ENCODE assay signal across 8 cellular contexts in the genomic region with DNA sequence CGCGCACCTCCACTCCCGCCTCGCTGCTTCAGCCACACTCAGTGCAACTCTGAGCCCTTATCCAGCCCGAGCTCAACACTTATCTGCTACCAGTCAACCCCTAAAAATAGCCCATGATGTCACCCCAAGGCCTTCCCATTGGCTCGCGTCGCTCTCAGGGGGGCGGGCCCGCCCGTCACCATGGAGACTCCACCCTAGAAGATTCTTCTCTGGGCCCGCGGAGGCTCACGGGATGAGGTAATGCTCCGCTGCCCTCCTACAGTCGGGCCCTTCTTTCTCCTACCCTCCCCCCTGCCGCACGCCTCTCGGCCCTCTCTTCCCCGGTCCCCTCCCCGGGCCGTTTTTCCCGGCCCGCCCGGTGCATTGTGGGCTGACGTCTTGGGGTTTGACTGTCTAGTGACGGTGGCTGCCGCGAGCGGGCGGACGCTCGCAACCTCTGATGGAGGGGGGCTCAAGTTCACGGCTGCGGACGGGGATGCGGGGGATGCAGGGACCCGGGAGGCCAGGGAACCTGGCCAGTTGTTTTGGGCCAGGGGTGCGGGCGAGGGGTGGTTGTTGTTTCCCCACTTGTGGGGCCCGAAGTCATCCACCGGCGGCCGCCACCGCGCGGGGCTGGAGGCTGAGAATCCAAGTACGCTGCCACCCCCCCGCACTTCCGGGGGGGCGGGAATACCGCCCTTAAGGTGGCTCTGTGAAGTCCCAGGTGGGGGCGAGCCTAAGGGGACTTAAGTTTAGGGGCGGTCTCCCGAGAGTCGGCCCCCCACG. TPM values are rescaled to one million over a fixed set of nuclear protein-coding genes. Genes with fewer than 3 reads are reported as not detected.
A peak's percentile ranks its signal among the peaks of the same experiment; 100 is the strongest.
DNase-seq lines count a peak whose midpoint lies in the region; ATAC-seq and TF ChIP-seq lines count a peak whose summit lies in the region.

Gene JUN (minus strand): TSS at position 55 of the 765 bp plus-strand sequence. CDS start 977 bp downstream, outside the sequence.

- H2AFZ ChIP-seq in smooth muscle cell (ENCODE audit: low read depth) = no peak within 1 kb of the TSS

- TF ChIP-seq POLR2A in GM18951 (IDR thresholded peaks at IDR 0.05; ENCODE audit: extremely low read depth, insufficient read depth, insufficient read length) = peak; percentile 100

- peak within 1 kb of the TSS; percentile 99 for H3K27ac Mint-ChIP-seq in activated B cell treated with CpG ODN at 0.5 μM for 24 hours

- POLR2A ChIA-PET in AG04450 (lab: Yijun Ruan, JAX) = interaction anchor here (0.6 to 2.4 kb wide), 42 partner anchors 11 to 975 kb away, joined by 3 to 17 read pairs (median 6); partner anchors contain the start of gene FGGY
- POLR2A ChIA-PET in activated B cell treated with CpG ODN at 0.5 μM for 24 hours (lab: Charles Lee) = interaction anchor here (0.5 to 5.8 kb wide), 55 partner anchors 11 to 975 kb away, joined by 3 to 74 read pairs (median 7); partner anchors contain the start of genes FGGY, MYSM1 and OMA1

- CTCF ChIA-PET in AG04450 (lab: Charles Lee) = interaction anchor here (1.0 to 1.1 kb wide), 2 partner anchors 15 to 915 kb away, joined by 3 read pairs; no protein-coding TSS in a partner anchor
- CTCF ChIA-PET in activated B cell treated with CpG ODN at 0.5 μM for 24 hours (lab: Charles Lee) = interaction anchor here (1.1 to 4.0 kb wide), 6 partner anchors 32 to 975 kb away, joined by 3 to 36 read pairs (median 6); no protein-coding TSS in a partner anchor

- peaks cover 52% of the 10 kb centered on the region for H3K36me3 Mint-ChIP-seq in activated B cell treated with CpG ODN at 0.5 μM for 24 hours (ENCODE audit: low read depth)

- H3K4me1 ChIP-seq in smooth muscle cell (ENCODE audit: low read depth) = peaks cover 6% of the 10 kb centered on the region

- peak within 1 kb of the TSS; percentile 99 for H3K27ac ChIP-seq in AG04450 (ENCODE audit: low read depth, low read length)
- H3K27ac ChIP-seq in caudate nucleus (ENCODE audit: low read depth, low read length) = peak within 1 kb of the TSS; percentile 99
- peak within 1 kb of the TSS; percentile 100 for H3K27ac ChIP-seq in smooth muscle cell (ENCODE audit: low read depth)

- H3K27me3 ChIP-seq in AG04450 (ENCODE audit: control insufficient read depth, insufficient read depth, low read length) = no peaks in the 10 kb centered on the region
- no peaks in the 10 kb centered on the region for H3K27me3 ChIP-seq in smooth muscle cell (ENCODE audit: low read depth)

- peak within 1 kb of the TSS; percentile 96 for H3K4me3 Mint-ChIP-seq in activated B cell treated with CpG ODN at 0.5 μM for 24 hours

- peaks cover 38% of the 10 kb centered on the region for H3K4me1 Mint-ChIP-seq in activated B cell treated with CpG ODN at 0.5 μM for 24 hours

- H3K9me3 Mint-ChIP-seq in activated B cell treated with CpG ODN at 0.5 μM for 24 hours = peaks cover 5% of the 10 kb centered on the region

- peaks cover 13% of the 10 kb centered on the region; the same call in 1 of the 2 replicates for H3K9me3 ChIP-seq in AG04450 (ENCODE audit: control insufficient read depth, insufficient read depth, low read length)
- H3K9me3 ChIP-seq in smooth muscle cell (replicated peaks; ENCODE audit: low read depth) = no peaks in the 10 kb centered on the region

- H3K4me3 ChIP-seq in AG04450 (ENCODE audit: low read depth, low read length) (peak within 1 kb of the TSS; percentile 93), smooth muscle cell (peak within 1 kb of the TSS; percentile 91)

- intact Hi-C loops in activated B cell treated with CpG ODN at 0.5 μM for 24 hours (cut with micrococcal nuclease) = loop anchor here (1.0 to 2.0 kb wide), 13 partner anchors 44 to 1030 kb away; partner anchors contain the start of genes HOOK1 and OMA1

- peaks cover 38% of the 10 kb centered on the region for H4K20me1 ChIP-seq in smooth muscle cell (ENCODE audit: low read depth)

- ATAC-seq in HG03196 (IDR thresholded peaks at IDR 0.05; ENCODE audit: unreplicated experiment) (peak; percentile 76), activated B cell treated with CpG ODN at 0.5 μM for 24 hours (ENCODE audit: low read depth) (peak; percentile 72)

- no peaks in the 10 kb centered on the region for H3K36me3 ChIP-seq in smooth muscle cell (ENCODE audit: low read depth)

- H3K4me2 ChIP-seq in smooth muscle cell = peak within 1 kb of the TSS; percentile 94

- peaks cover 24% of the 10 kb centered on the region for H3F3A ChIP-seq in smooth muscle cell (ENCODE audit: low read depth)

- H3K79me2 ChIP-seq in smooth muscle cell (ENCODE audit: low read depth) = peaks cover 29% of the 10 kb centered on the region

- DNase-seq in AG04450 (ENCODE audit: low read depth, low spot score) (peak; percentile 99), NCI-H345 (lab: John Stamatoyannopoulos, UW) (peak; percentile 99), activated B cell treated with CpG ODN at 0.5 μM for 24 hours (peak; percentile 93), caudate nucleus (lab: John Stamatoyannopoulos, UW) (peak; percentile 93 to 100 (median 99)), iPS-NIHi7 (ENCODE audit: extremely low spot score) (peak; percentile 96), smooth muscle cell (lab: John Stamatoyannopoulos, UW; ENCODE audit: unreplicated experiment) (peak; percentile 95)

- no peak for TF ChIP-seq CTCF in AG04450 (IDR thresholded peaks at IDR 0.05; ENCODE audit: low read depth, low read length)
- no peak for TF ChIP-seq CTCF in activated B cell treated with CpG ODN at 0.5 μM for 24 hours (IDR thresholded peaks at IDR 0.05)
- TF ChIP-seq CTCF in smooth muscle cell (IDR thresholded peaks at IDR 0.05; ENCODE audit: borderline replicate concordance, insufficient read depth, poor library complexity, severe bottlenecking) = no peak

- WGBS in smooth muscle cell (ENCODE audit: low lambda C conversion rate) = 1% methylated on average over 43 of the region's 57 CpGs

- no peaks in the 10 kb centered on the region for H3K27me3 Mint-ChIP-seq in activated B cell treated with CpG ODN at 0.5 μM for 24 hours

- H3K9ac ChIP-seq in smooth muscle cell (ENCODE audit: low read depth) = peak within 1 kb of the TSS; percentile 99

- in situ Hi-C loops in GM18951 (cut with MboI; ENCODE audit: low sequenced_read_pairs, unreplicated experiment) = no loop called here

RNA-seq across cellular contexts. Expression of gene JUN, which starts in this region (rescaled TPM):
- 48.7 and 56.5 TPM in 2 replicates for polyA plus RNA-seq in AG04450 (2011; rRNA removed)
- polyA minus RNA-seq in AG04450 (2011; rRNA and poly(A)+ RNA removed) = 95.6 and 108 TPM in 2 replicates
- 35.3 and 36.6 TPM in 2 replicates for total RNA-seq in activated B cell treated with CpG ODN at 0.5 μM for 24 hours
- 286 and 297 TPM in 2 replicates for total RNA-seq in smooth muscle cell
- 200 and 253 TPM in 2 replicates for polyA plus RNA-seq in smooth muscle cell

Comparison
In these comparisons a context has a peak if more than half of its experiments do, and no peak if none do; other contexts are left out.
1. Peak in every context shown above with its lines: DNase-seq, ATAC-seq, H3K4me3 ChIP-seq and H3K27ac ChIP-seq.